In genomic region chrX:120378570-120378969, GRCh38 we compare ENCODE assay signal across 11 cellular contexts. TPM values are rescaled to one million over a fixed set of nuclear protein-coding genes. Genes with fewer than 3 reads are reported as not detected.
"Had no signal": no experiment of that assay in that cellular context is flagged by ENCODE, and none has a peak within 500 bp of the region (broad histone marks: within the 10 kb centered on the region; RNA-seq: fewer than 3 reads in every experiment).

No MANE protein-coding gene starts in this region.

- H3K4me3 ChIP-seq: GM23248, GM23338, HAP-1 had no signal

- H3K9me3 ChIP-seq: HAP-1 had no signal

- H3K27ac ChIP-seq: GM23248 had no signal

- H2AFZ ChIP-seq: GM23248, GM23338 had no signal

- H3K4me2 ChIP-seq: GM23338 had no signal

- ATAC-seq: GM23338, HCT116 had no signal

- H3K36me3 ChIP-seq: HAP-1 had no signal

- H3K9ac ChIP-seq: GM23248 had no signal

- DNase-seq: GM23248, GOT3, H7, H9, HCEC 1CT, HFFc6 had no signal

- H3K4me1 ChIP-seq: HAP-1 had no signal

RNA-seq across cellular contexts. Expression of gene ATP1B4, which starts 16.7 kb away (rescaled TPM):
- total RNA-seq: GM23248, GM23338, H1, H4, H7, H9, HFFc6 had no signal
- polyA plus RNA-seq: GM23248, GM23338, H1 had no signal
